In the genomic region with DNA sequence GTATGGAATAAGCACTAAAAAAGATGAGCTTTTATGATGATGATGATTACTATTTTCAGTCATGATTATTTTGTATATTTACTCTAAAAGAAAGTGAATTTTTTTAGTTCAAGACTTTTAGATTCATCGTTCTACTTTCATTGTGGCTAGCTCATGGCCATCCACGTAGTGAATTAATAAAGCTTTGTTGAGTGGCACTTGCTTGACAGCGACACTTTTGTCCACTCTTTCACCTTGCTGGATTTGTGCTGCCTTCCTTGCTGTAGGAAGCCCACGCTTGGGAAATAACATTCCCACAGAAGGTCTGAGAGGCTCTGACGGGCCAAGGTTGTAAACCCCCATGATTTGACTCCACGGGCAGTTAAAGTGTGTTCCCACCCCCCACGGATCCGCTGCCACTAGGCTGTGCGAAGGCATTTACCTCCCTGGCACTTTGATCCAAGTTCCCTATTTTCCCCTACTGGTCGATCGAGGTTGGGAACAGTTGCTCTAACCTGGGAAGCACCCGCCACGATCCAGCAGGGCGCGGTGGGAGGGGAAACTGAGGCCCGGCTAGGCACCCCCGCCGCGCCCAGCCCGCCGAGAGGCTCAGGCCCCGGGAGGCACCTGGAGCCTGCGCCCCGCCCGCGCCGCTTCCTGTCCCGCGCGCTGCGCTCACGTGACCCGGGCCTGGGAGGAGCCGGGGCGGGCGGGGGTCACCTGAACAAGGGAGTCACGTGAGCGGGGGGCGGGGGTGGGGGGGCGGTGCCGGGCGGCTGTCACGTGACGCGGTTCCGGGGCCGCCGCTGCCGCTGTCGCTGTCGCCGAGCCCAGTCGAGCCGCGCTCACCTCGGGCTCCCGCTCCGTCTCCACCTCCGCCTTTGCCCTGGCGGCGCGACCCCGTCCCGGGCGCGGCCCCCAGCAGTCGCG, we compare ENCODE assay signal across 8 cellular contexts. TPM values are rescaled to one million over a fixed set of nuclear protein-coding genes. Genes with fewer than 3 reads are reported as not detected.
DNase-seq lines count a peak whose midpoint lies in the region; ATAC-seq and TF ChIP-seq lines count a peak whose summit lies in the region.

A gene with protein sequence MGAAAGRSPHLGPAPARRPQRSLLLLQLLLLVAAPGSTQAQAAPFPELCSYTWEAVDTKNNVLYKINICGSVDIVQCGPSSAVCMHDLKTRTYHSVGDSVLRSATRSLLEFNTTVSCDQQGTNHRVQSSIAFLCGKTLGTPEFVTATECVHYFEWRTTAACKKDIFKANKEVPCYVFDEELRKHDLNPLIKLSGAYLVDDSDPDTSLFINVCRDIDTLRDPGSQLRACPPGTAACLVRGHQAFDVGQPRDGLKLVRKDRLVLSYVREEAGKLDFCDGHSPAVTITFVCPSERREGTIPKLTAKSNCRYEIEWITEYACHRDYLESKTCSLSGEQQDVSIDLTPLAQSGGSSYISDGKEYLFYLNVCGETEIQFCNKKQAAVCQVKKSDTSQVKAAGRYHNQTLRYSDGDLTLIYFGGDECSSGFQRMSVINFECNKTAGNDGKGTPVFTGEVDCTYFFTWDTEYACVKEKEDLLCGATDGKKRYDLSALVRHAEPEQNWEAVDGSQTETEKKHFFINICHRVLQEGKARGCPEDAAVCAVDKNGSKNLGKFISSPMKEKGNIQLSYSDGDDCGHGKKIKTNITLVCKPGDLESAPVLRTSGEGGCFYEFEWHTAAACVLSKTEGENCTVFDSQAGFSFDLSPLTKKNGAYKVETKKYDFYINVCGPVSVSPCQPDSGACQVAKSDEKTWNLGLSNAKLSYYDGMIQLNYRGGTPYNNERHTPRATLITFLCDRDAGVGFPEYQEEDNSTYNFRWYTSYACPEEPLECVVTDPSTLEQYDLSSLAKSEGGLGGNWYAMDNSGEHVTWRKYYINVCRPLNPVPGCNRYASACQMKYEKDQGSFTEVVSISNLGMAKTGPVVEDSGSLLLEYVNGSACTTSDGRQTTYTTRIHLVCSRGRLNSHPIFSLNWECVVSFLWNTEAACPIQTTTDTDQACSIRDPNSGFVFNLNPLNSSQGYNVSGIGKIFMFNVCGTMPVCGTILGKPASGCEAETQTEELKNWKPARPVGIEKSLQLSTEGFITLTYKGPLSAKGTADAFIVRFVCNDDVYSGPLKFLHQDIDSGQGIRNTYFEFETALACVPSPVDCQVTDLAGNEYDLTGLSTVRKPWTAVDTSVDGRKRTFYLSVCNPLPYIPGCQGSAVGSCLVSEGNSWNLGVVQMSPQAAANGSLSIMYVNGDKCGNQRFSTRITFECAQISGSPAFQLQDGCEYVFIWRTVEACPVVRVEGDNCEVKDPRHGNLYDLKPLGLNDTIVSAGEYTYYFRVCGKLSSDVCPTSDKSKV (N-terminal part only) (plus strand): TSS at position 788 of the 909 bp plus-strand sequence. CDS start 165 bp downstream, outside the sequence.

- H3K27ac ChIP-seq in SU-DHL-6 (ENCODE audit: low read depth, low read length) (peak within 1 kb of the TSS; percentile 49), ovary (peak within 1 kb of the TSS; percentile 89 to 90), thoracic aorta (peak within 1 kb of the TSS; percentile 80 to 85)

- intact Hi-C loops in ovary (cut with DNase I) = no loop called here

- H3K9me3 Mint-ChIP-seq in activated naive CD8-positive, alpha-beta T cell treated with anti-CD3 and anti-CD28 coated beads for 36 hours = no peaks in the 10 kb centered on the region
- H3K9me3 Mint-ChIP-seq in glutamatergic neuron (ENCODE audit: unreplicated experiment) = peaks cover 3% of the 10 kb centered on the region

- ATAC-seq in thoracic aorta (ENCODE audit: insufficient number of reproducible peaks, low FRiP score, low read depth) = peak; percentile 76

- peak within 1 kb of the TSS; percentile 98 for H3K4me2 ChIP-seq in SU-DHL-6 (ENCODE audit: low read depth, low read length, poor library complexity, severe bottlenecking)

- H3K36me3 ChIP-seq in SU-DHL-6 (ENCODE audit: low read length) (no peaks in the 10 kb centered on the region), ovary (no peaks in the 10 kb centered on the region), thoracic aorta (no peaks in the 10 kb centered on the region)

- peaks cover 35% of the 10 kb centered on the region for H3K4me1 Mint-ChIP-seq in activated naive CD8-positive, alpha-beta T cell treated with anti-CD3 and anti-CD28 coated beads for 36 hours
- H3K4me1 Mint-ChIP-seq in glutamatergic neuron (ENCODE audit: low read depth, unreplicated experiment) = peaks cover 18% of the 10 kb centered on the region

- H3K4me1 ChIP-seq in ovary (ENCODE audit: insufficient read depth) (peaks cover 16% of the 10 kb centered on the region), thoracic aorta (ENCODE audit: control insufficient read depth in 1 of 2, low read depth in 2 of 2) (peaks cover 14 to 36% of the 10 kb centered on the region in 2 donors)

- H3K27me3 ChIP-seq in SU-DHL-6 (ENCODE audit: low read length) (no peaks in the 10 kb centered on the region), ovary (no peaks in the 10 kb centered on the region), thoracic aorta (replicated peaks; ENCODE audit: insufficient read depth) (no peaks in the 10 kb centered on the region)

- CTCF ChIA-PET in HEK293T (lab: Yijun Ruan, JAX) = interaction anchor here (1.2 kb wide), 1 partner anchor 105 kb away, joined by 3 read pairs; no protein-coding TSS in a partner anchor

- POLR2A ChIA-PET in HEK293T (lab: Yijun Ruan, JAX) = interaction anchor here (0.6 to 1.3 kb wide), 7 partner anchors 9 to 242 kb away, joined by 3 to 7 read pairs (median 4); a partner anchor contains a TSS

- H3K4me3 Mint-ChIP-seq in activated naive CD8-positive, alpha-beta T cell treated with anti-CD3 and anti-CD28 coated beads for 36 hours = peak within 1 kb of the TSS; percentile 97
- H3K4me3 Mint-ChIP-seq in glutamatergic neuron (ENCODE audit: unreplicated experiment) = peak within 1 kb of the TSS; percentile 88

- H4K20me1 ChIP-seq in SU-DHL-6 (ENCODE audit: low read depth, low read length) = peaks cover 15% of the 10 kb centered on the region; the same call in 1 of the 2 replicates

- H3K27me3 Mint-ChIP-seq in activated naive CD8-positive, alpha-beta T cell treated with anti-CD3 and anti-CD28 coated beads for 36 hours = no peaks in the 10 kb centered on the region
- peaks cover 4% of the 10 kb centered on the region for H3K27me3 Mint-ChIP-seq in glutamatergic neuron (ENCODE audit: unreplicated experiment)

- H3K9me3 ChIP-seq in SU-DHL-6 (ENCODE audit: insufficient read depth, low read length) = no peaks in the 10 kb centered on the region
- H3K9me3 ChIP-seq in ovary = no peaks in the 10 kb centered on the region
- no peaks in the 10 kb centered on the region for H3K9me3 ChIP-seq in thoracic aorta

- 1 to 4% (median 3%) methylated on average over 15 to 67 of the region's 68 CpGs for WGBS in ovary, 3 donors

- H2AFZ ChIP-seq in SU-DHL-6 (ENCODE audit: low read depth, low read length, severe bottlenecking) = peak within 1 kb of the TSS; percentile 87

- no peaks in the 10 kb centered on the region for H3K9me2 ChIP-seq in SU-DHL-6 (replicated peaks; ENCODE audit: insufficient read depth, low read length)

- peaks cover 25% of the 10 kb centered on the region for H3K36me3 Mint-ChIP-seq in activated naive CD8-positive, alpha-beta T cell treated with anti-CD3 and anti-CD28 coated beads for 36 hours
- H3K36me3 Mint-ChIP-seq in glutamatergic neuron (ENCODE audit: unreplicated experiment) = no peaks in the 10 kb centered on the region

- peak within 1 kb of the TSS; percentile 88 for H3K9ac ChIP-seq in SU-DHL-6 (ENCODE audit: low read length)

- peak within 1 kb of the TSS; percentile 93 for H3K27ac Mint-ChIP-seq in activated naive CD8-positive, alpha-beta T cell treated with anti-CD3 and anti-CD28 coated beads for 36 hours
- H3K27ac Mint-ChIP-seq in glutamatergic neuron (ENCODE audit: unreplicated experiment) = peak within 1 kb of the TSS; percentile 82

- peak; percentile 12 for TF ChIP-seq EP300 in ovary (IDR thresholded peaks at IDR 0.05)

- H3F3A ChIP-seq in SU-DHL-6 (ENCODE audit: insufficient read depth) = 0 out of 2 replicates have a peak, but pooled peaks cover 3% of the 10 kb centered on the region

- peak; percentile 99 for DNase-seq in GM10266 (ENCODE audit: extremely low spot score)
- peak; percentile 98 for DNase-seq in HEK293T (ENCODE audit: extremely low spot score)
- peak; percentile 78 for DNase-seq in MV-4-11 (lab: John Stamatoyannopoulos, UW)
- peak; percentile 96 for DNase-seq in activated naive CD8-positive, alpha-beta T cell treated with anti-CD3 and anti-CD28 coated beads for 36 hours
- peak; percentile 88 for DNase-seq in glutamatergic neuron
- DNase-seq in ovary = peak; percentile 93 to 96 (median 95)
- peak; percentile 85 for DNase-seq in thoracic aorta (ENCODE audit: low spot score)

- no peak for TF ChIP-seq CTCF in GM10266 (IDR thresholded peaks at IDR 0.05; ENCODE audit: control insufficient read depth, insufficient read depth, low read depth, missing control alignments)
- TF ChIP-seq CTCF in SU-DHL-6 (IDR thresholded peaks at IDR 0.05; ENCODE audit: insufficient read depth, low read length, poor library complexity, severe bottlenecking) = no peak
- TF ChIP-seq CTCF in glutamatergic neuron (IDR thresholded peaks at IDR 0.05; ENCODE audit: partially characterized antibody, unreplicated experiment) = peak; percentile 35
- peak in 1 of 3 donors; percentile 24 for TF ChIP-seq CTCF in ovary (IDR thresholded peaks at IDR 0.05)
- TF ChIP-seq CTCF in thoracic aorta (IDR thresholded peaks at IDR 0.05) = peak; percentile 38

- peak; percentile 83 for TF ChIP-seq POLR2A in ovary (IDR thresholded peaks at IDR 0.05)

- peak within 1 kb of the TSS; percentile 81 for H3K4me3 ChIP-seq in SU-DHL-6 (ENCODE audit: insufficient read depth, low read length, poor library complexity, severe bottlenecking)
- H3K4me3 ChIP-seq in ovary = peak within 1 kb of the TSS; percentile 96
- peak within 1 kb of the TSS; percentile 96 for H3K4me3 ChIP-seq in thoracic aorta

- peaks cover 40% of the 10 kb centered on the region for H3K79me2 ChIP-seq in SU-DHL-6 (ENCODE audit: insufficient read depth, low read length)

TF ChIP-seq in HEK293T, 16 proteins besides CTCF, POLR2A, EP300 and RAD21 (continues in another document):
- no peak for TF ChIP-seq LEF1 (IDR thresholded peaks at IDR 0.05; ENCODE audit: borderline replicate concordance)
- 0 out of 2 replicates have a peak, but pooled peaks have one; percentile 78 for TF ChIP-seq FOXM1 (IDR thresholded peaks at IDR 0.05; ENCODE audit: borderline replicate concordance)
- TF ChIP-seq BHLHE40 (IDR thresholded peaks at IDR 0.05; ENCODE audit: borderline replicate concordance) = no peak

RNA-seq across cellular contexts. Expression of the gene that starts here (rescaled TPM):
- total RNA-seq in activated naive CD8-positive, alpha-beta T cell treated with anti-CD3 and anti-CD28 coated beads for 36 hours = 10 to 100 TPM; 74.9 to 77.7 TPM
- total RNA-seq in glutamatergic neuron (ENCODE audit: unreplicated experiment) (105 TPM), ovary (10 to 100 TPM; 32.9 to 70.3 (median 49.2) TPM), thoracic aorta (10 to 100 TPM; 82.2 to 88.4 TPM)
- polyA plus RNA-seq in ovary = 100 to 1,000 TPM in 1 of 2 donors, 10 to 100 TPM in 1; 29.3 to 116 TPM

Comparison
In these comparisons a context has a peak if more than half of its experiments do, and no peak if none do; other contexts are left out.
1. Peak in every context shown above with its lines: DNase-seq, ATAC-seq, H3K4me3 ChIP-seq and H3K27ac ChIP-seq.
2. CTCF ChIP-seq: peak in glutamatergic neuron (single experiment) and thoracic aorta (single experiment); none in GM10266 (single experiment) and SU-DHL-6 (single experiment).